ENCODE assay signal across 9 cellular contexts in genomic region chr7:105010538-105011523, GRCh38. TPM values are rescaled to one million over a fixed set of nuclear protein-coding genes. Genes with fewer than 3 reads are reported as not detected.
DNase-seq lines count a peak whose midpoint lies in the region; ATAC-seq, FAIRE-seq and TF ChIP-seq lines count a peak whose summit lies in the region.
"Had no signal": no experiment of that assay in that cellular context is flagged by ENCODE, and none has a peak within 500 bp of the region (broad histone marks: within the 10 kb centered on the region; RNA-seq: fewer than 3 reads in every experiment).

No MANE protein-coding gene starts in this region.

- POLR2A ChIA-PET in A673 (lab: Charles Lee; ENCODE audit: low non-redundant PET), result interaction anchor here (0.6 kb wide), 1 partner anchor 24 kb away, joined by 7 read pairs; no protein-coding TSS in a partner anchor
- POLR2A ChIA-PET in K562 (lab: Yijun Ruan, JAX), result interaction anchor here (0.7 to 7.3 kb wide), 14 partner anchors 9 to 418 kb away, joined by 3 to 73 read pairs (median 6); no protein-coding TSS in a partner anchor

- peak overlapping the region; percentile 95 for H3K4me2 ChIP-seq in K562 (ENCODE audit: insufficient read depth, low read length)

- peaks cover 20% of the 10 kb centered on the region for H3K36me3 ChIP-seq in A673 (ENCODE audit: insufficient read depth, low read length, poor library complexity, severe bottlenecking)
- H3K36me3 ChIP-seq in K562 (ENCODE audit: control insufficient read depth, insufficient read depth, low read length), result peaks cover 51% of the 10 kb centered on the region
- H3K36me3 ChIP-seq in tibial artery, result no peaks in the 10 kb centered on the region

- H3K9me3 ChIP-seq in A673 (ENCODE audit: low read depth, low read length, poor library complexity, severe bottlenecking), result no peaks in the 10 kb centered on the region
- no peaks in the 10 kb centered on the region for H3K9me3 ChIP-seq in K562 (replicated peaks; ENCODE audit: control insufficient read depth, insufficient read depth, low read depth, low read length)
- no peaks in the 10 kb centered on the region for H3K9me3 ChIP-seq in tibial artery

- H2AFZ ChIP-seq in K562 (ENCODE audit: low read depth, low read length), result no peak overlapping the region

- H3K27me3 ChIP-seq in A673 (replicated peaks; ENCODE audit: insufficient read depth, low read depth, low read length, poor library complexity), result no peaks in the 10 kb centered on the region
- H3K27me3 ChIP-seq in HL-60 (ENCODE audit: insufficient read depth, poor library complexity, severe bottlenecking), result no peaks in the 10 kb centered on the region
- no peaks in the 10 kb centered on the region for H3K27me3 ChIP-seq in K562 (ENCODE audit: control insufficient read depth in 2 of 2, insufficient read depth in 2 of 2, low read length in 2 of 2)
- no peaks in the 10 kb centered on the region for H3K27me3 ChIP-seq in tibial artery

- H4K20me1 ChIP-seq in K562 (replicated peaks; ENCODE audit: control insufficient read depth, insufficient read depth, low read length), result peaks cover 49% of the 10 kb centered on the region

- peak overlapping the region; percentile 50 to 100 for H3K9ac ChIP-seq in K562 (ENCODE audit: insufficient read depth in 1 of 2, low read depth in 2 of 2, low read length in 2 of 2)

- ATAC-seq in K562 (no peak), GM21390 (IDR thresholded peaks at IDR 0.05; ENCODE audit: unreplicated experiment) (no peak)

- peaks cover 10% of the 10 kb centered on the region for H3K4me1 ChIP-seq in A673 (ENCODE audit: insufficient read depth, low read length, poor library complexity, severe bottlenecking)
- H3K4me1 ChIP-seq in K562 (replicated peaks in 1 of 2; ENCODE audit: control insufficient read depth in 2 of 2, insufficient read depth in 2 of 2, low read length in 2 of 2), result peaks cover 21 to 37% of the 10 kb centered on the region in 2 experiments
- H3K4me1 ChIP-seq in tibial artery, result peaks cover 0 to 49% (median 19%) of the 10 kb centered on the region in 4 donors

- CTCF ChIA-PET in A673 (lab: Charles Lee), result interaction anchor here (0.8 kb wide), 1 partner anchor 30 kb away, joined by 3 read pairs; no protein-coding TSS in a partner anchor
- CTCF ChIA-PET in K562 (lab: Yijun Ruan, JAX; ENCODE audit: low intra/inter-chr PET ratio), result interaction anchor here (0.6 kb wide), 1 partner anchor 522 kb away, joined by 3 read pairs; no protein-coding TSS in a partner anchor

- peak overlapping the region; percentile 100 for H3K27ac ChIP-seq in A673 (ENCODE audit: low read depth, low read length, poor library complexity, severe bottlenecking)
- H3K27ac ChIP-seq in HL-60 (replicated peaks), result peak overlapping the region; percentile 100
- H3K27ac ChIP-seq in K562 (ENCODE audit: extremely low read depth, low read depth, low read length), result peak overlapping the region; percentile 98
- peak overlapping the region; percentile 99 to 100 for H3K27ac ChIP-seq in tibial artery

- H3K4me3 ChIP-seq in A673 (ENCODE audit: low read depth, low read length, poor library complexity, severe bottlenecking) (peak overlapping the region; percentile 95), HL-60 (replicated peaks; ENCODE audit: insufficient read depth, low read length) (peak overlapping the region; percentile 61), K562 (peak overlapping the region; percentile 78), lower leg skin (ENCODE audit: low read depth, poor library complexity, severe bottlenecking) (peak overlapping the region; percentile 15), tibial artery (peak overlapping the region; percentile 76 to 82)

- in situ Hi-C loops in K562 (cut with MboI), result no loop called here

- DNase-seq in A673 (ENCODE audit: low spot score) (no peak), HL-60 (ENCODE audit: low read depth in 1 of 2, low spot score in 1 of 2) (no peak), K562 (ENCODE audit: extremely low read depth in 1 of 4, low spot score in 3 of 4) (peak in 2 of 4 experiments; percentile 26 to 55), lower leg skin (ENCODE audit: low spot score in 2 of 2) (no peak), tibial artery (peak in 1 of 2 donors; percentile 52), NCI-H510A treated with DMSO at 0.1 percent for 48 hours (lab: John Stamatoyannopoulos, UW) (no peak), putamen (ENCODE audit: low spot score) (no peak)

- TF ChIP-seq CTCF in A673 (conservative IDR thresholded peaks at IDR 0.05; ENCODE audit: low read depth, low read length), result no peak
- TF ChIP-seq CTCF in HL-60 (IDR thresholded peaks at IDR 0.05; ENCODE audit: insufficient read depth, low read length), result no peak
- no peak for TF ChIP-seq CTCF in K562 (IDR thresholded peaks at IDR 0.05 in 2 of 3, conservative IDR thresholded peaks at IDR 0.05 in 1 of 3; ENCODE audit: insufficient read depth in 2 of 3, low read depth in 1 of 3, low read length in 3 of 3)
- no peak for TF ChIP-seq CTCF in lower leg skin (IDR thresholded peaks at IDR 0.05)
- no peak for TF ChIP-seq CTCF in tibial artery (IDR thresholded peaks at IDR 0.05)

- H3K79me2 ChIP-seq in K562 (ENCODE audit: control insufficient read depth, insufficient read depth, low read length), result peaks cover 95% of the 10 kb centered on the region

- BruUV-seq in A673 (replicated peaks; lab: Mats Ljungman, UMichigan), result no TSS peak
- BruUV-seq in K562 (replicated peaks; lab: Mats Ljungman, UMichigan), result no TSS peak

- no peak for TF ChIP-seq POLR2A in K562 (conservative IDR thresholded peaks at IDR 0.05)
- no peak for TF ChIP-seq POLR2A in lower leg skin (IDR thresholded peaks at IDR 0.05)

- no peak for FAIRE-seq in K562 (lab: Jason Lieb, UNC)
- FAIRE-seq: islet of Langerhans had no signal

- no peak for TF ChIP-seq EP300 in K562 (IDR thresholded peaks at IDR 0.05; ENCODE audit: low read length)

- 3% methylated on average over 7 of the region's 7 CpGs for WGBS in K562 (ENCODE audit: insufficient coverage, low coverage, missing lambda C conversion rate)
- 3 to 4% methylated on average over 7 of the region's 7 CpGs for WGBS in lower leg skin, 2 donors

- TF ChIP-seq RAD21 in K562 (CRISPR knock-in tag; conservative IDR thresholded peaks at IDR 0.05 in 1 of 2, IDR thresholded peaks at IDR 0.05 in 1 of 2), result no peak

- H3K9me1 ChIP-seq in K562 (ENCODE audit: control insufficient read depth, insufficient read depth, low read length), result peaks cover 3% of the 10 kb centered on the region

- intact Hi-C loops in A673 (cut with micrococcal nuclease; ENCODE audit: unreplicated experiment) (no loop called here), K562 (cut with micrococcal nuclease) (loop anchor here (10.0 kb wide), 2 partner anchors 374 to 514 kb away; partner anchors contain the start of genes PUS7 and SRPK2), lower leg skin (cut with DNase I; ENCODE audit: low total_unique reads) (no loop called here), tibial artery (cut with DNase I; ENCODE audit: low total_unique reads) (no loop called here)

TF ChIP-seq in K562, 482 proteins besides CTCF, POLR2A, EP300 and RAD21 (continues in another document):
- TF ChIP-seq ZNF785 (CRISPR knock-in tag; IDR thresholded peaks at IDR 0.05) (no peak), ZNF3 (CRISPR knock-in tag; IDR thresholded peaks at IDR 0.05) (0 out of 2 replicates have a peak, but pooled peaks have one; percentile 33), HDAC1 (IDR thresholded peaks at IDR 0.05) (no peak), POLR2G (IDR thresholded peaks at IDR 0.05; ENCODE audit: low read depth, low read length) (peak; percentile 26; the same call in 1 of the 2 replicates), RBFOX2 (IDR thresholded peaks at IDR 0.05; ENCODE audit: low read depth, low read length) (0 out of 2 replicates have a peak, but pooled peaks have one; percentile 38), IRF1 (CRISPR knock-in tag; IDR thresholded peaks at IDR 0.05; ENCODE audit: borderline replicate concordance) (no peak), MAZ (CRISPR knock-in tag; conservative IDR thresholded peaks at IDR 0.05 in 1 of 2, IDR thresholded peaks at IDR 0.05 in 1 of 2) (0 out of 4 replicates have a peak, but pooled peaks of 1 of the 2 experiments have one; percentile 39)

RNA-seq across cellular contexts. Expression of gene KMT2E, which starts 3.2 kb away (rescaled TPM):
- total RNA-seq in A673 (2021) (63.9 and 67.2 TPM in 2 replicates), K562 (2014; rRNA removed) (33.5 and 38.1 TPM in 2 replicates), K562 (2014; rRNA removed; fragmentation: Illumina TruSeq; extraction: Trizol) (41.7 and 46.6 TPM in 2 replicates), K562 (2015; rRNA removed; fragmentation: Illumina TruSeq; extraction: Trizol) (38.6 and 39.9 TPM in 2 replicates), K562 (2021) (48.1 and 55.3 TPM in 2 replicates), lower leg skin (100 to 1,000 TPM in 3 of 4 donors, 10 to 100 TPM in 1; 86.4 to 130 (median 114) TPM)
- 207 and 465 TPM in 2 replicates for total RNA-seq in K562 (2011; cell fraction: chromatin; rRNA removed; ENCODE audit: low replicate concordance)
- total RNA-seq in K562 (2011; cell fraction: nucleolus; rRNA removed), result 88.1 and 130 TPM in 2 replicates
- 182 and 231 TPM in 2 replicates for total RNA-seq in K562 (2011; cell fraction: nucleoplasm; rRNA removed)
- polyA plus RNA-seq in K562 (2011; rRNA removed) (11.1 and 14.5 TPM in 2 replicates), K562 (2014; fragmentation: Illumina TruSeq; extraction: Trizol) (33.8 and 38.7 TPM in 2 replicates), K562 (2014; fragmentation: Nextera tagmentation; extraction: Ambion mirVana) (10 to 100 TPM in 1 of 2 experiments, 1 to 10 TPM in 1; 8.9 to 15.9 TPM), K562 (2014; rRNA removed) (18.2 and 23.4 TPM in 2 replicates)
- 7.9 and 14.7 TPM in 2 replicates for polyA plus RNA-seq in K562 (2011; cell fraction: cytosol; rRNA removed)
- 55.0 and 72.1 TPM in 2 replicates for polyA plus RNA-seq in K562 (2011; cell fraction: nucleus; rRNA removed)
- polyA plus RNA-seq in K562 (2012), result 26.5 and 30.8 TPM in 2 replicates
- 84.5 and 96.0 TPM in 2 replicates for polyA minus RNA-seq in K562 (2011; rRNA and poly(A)+ RNA removed)
- 28.8 and 34.0 TPM in 2 replicates for polyA minus RNA-seq in K562 (2011; cell fraction: cytosol; rRNA and poly(A)+ RNA removed)
- 110 and 143 TPM in 2 replicates for polyA minus RNA-seq in K562 (2011; cell fraction: nucleus; rRNA and poly(A)+ RNA removed)

Comparison
In these comparisons a context has a peak if more than half of its experiments do, and no peak if none do; other contexts are left out.
1. H3K4me3 ChIP-seq: peak in every context shown above with its lines; median percentile 95 in A673; 79 in tibial artery; 78 in K562; 61 in HL-60; 15 in lower leg skin.